Comparison of ENCODE assay signal across 8 cellular contexts in genomic region chr9:132381966-132382541, GRCh38. TPM values are rescaled to one million over a fixed set of nuclear protein-coding genes. Genes with fewer than 3 reads are reported as not detected.
DNase-seq lines count a peak whose midpoint lies in the region; ATAC-seq and TF ChIP-seq lines count a peak whose summit lies in the region.
"Had no signal": no experiment of that assay in that cellular context is flagged by ENCODE, and none has a peak within 500 bp of the region (broad histone marks: within the 10 kb centered on the region; RNA-seq: fewer than 3 reads in every experiment).

No MANE protein-coding gene starts in this region.

- no peak for TF ChIP-seq CTCF in MCF 10A (IDR thresholded peaks at IDR 0.05; ENCODE audit: unreplicated experiment)

- H3K4me3 ChIP-seq in naive thymus-derived CD4-positive, alpha-beta T cell (ENCODE audit: low read length) = no peak overlapping the region

- intact Hi-C loops in naive thymus-derived CD4-positive, alpha-beta T cell (cut with micrococcal nuclease) = no loop called here
- intact Hi-C loops in MCF 10A (cut with micrococcal nuclease) = no loop called here

- H3K27me3 Mint-ChIP-seq in naive thymus-derived CD4-positive, alpha-beta T cell = no peaks in the 10 kb centered on the region
- no peaks in the 10 kb centered on the region for H3K27me3 Mint-ChIP-seq in MCF 10A (ENCODE audit: insufficient read depth, unreplicated experiment)

- H3K36me3 ChIP-seq in naive thymus-derived CD4-positive, alpha-beta T cell (ENCODE audit: control insufficient read depth in 2 of 3, insufficient read depth in 3 of 3, low read length in 3 of 3) = peaks cover 19 to 77% (median 24%) of the 10 kb centered on the region in 3 experiments

- no peaks in the 10 kb centered on the region for H3K27me3 ChIP-seq in naive thymus-derived CD4-positive, alpha-beta T cell (ENCODE audit: control insufficient read depth in 2 of 2, insufficient read depth in 2 of 2, low read length in 2 of 2)

- H3K36me3 Mint-ChIP-seq in naive thymus-derived CD4-positive, alpha-beta T cell = peaks cover 5 to 37% (median 22%) of the 10 kb centered on the region in 5 donors
- peaks cover 57% of the 10 kb centered on the region for H3K36me3 Mint-ChIP-seq in MCF 10A (ENCODE audit: insufficient read depth, unreplicated experiment)

- peak overlapping the region in 7 of 9 donors; percentile 4 to 79 (median 45) for H3K27ac Mint-ChIP-seq in naive thymus-derived CD4-positive, alpha-beta T cell
- no peak overlapping the region for H3K27ac Mint-ChIP-seq in MCF 10A (ENCODE audit: low read depth, unreplicated experiment)

- H3K27ac ChIP-seq in naive thymus-derived CD4-positive, alpha-beta T cell (ENCODE audit: low read depth, low read length) = peak overlapping the region; percentile 16

- H3K4me3 Mint-ChIP-seq in naive thymus-derived CD4-positive, alpha-beta T cell = peak overlapping the region in 1 of 10 donors; percentile 26
- H3K4me3 Mint-ChIP-seq in MCF 10A (ENCODE audit: unreplicated experiment) = no peak overlapping the region

- ATAC-seq in GM18907 (IDR thresholded peaks at IDR 0.05; ENCODE audit: unreplicated experiment) = peak; percentile 60
- peak; percentile 57 for ATAC-seq in HG02623 (IDR thresholded peaks at IDR 0.05; ENCODE audit: unreplicated experiment)
- peak; percentile 64 for ATAC-seq in naive thymus-derived CD4-positive, alpha-beta T cell

- DNase-seq in NAMALWA (ENCODE audit: low spot score) (peak; percentile 90), MCF 10A (ENCODE audit: unreplicated experiment) (no peak), glomerular visceral epithelial cell (ENCODE audit: extremely low spot score) (no peak), ecto neural progenitor cell (ENCODE audit: low spot score) (no peak)
- DNase-seq in naive thymus-derived CD4-positive, alpha-beta T cell = no peak
- DNase-seq: stimulated activated CD4-positive, alpha-beta T cell treated with anti-CD3 and anti-CD28 coated beads, Interleukin-4, amount 100 ng/mL, for 1 hour had no signal

- no peaks in the 10 kb centered on the region for H3K9me3 Mint-ChIP-seq in naive thymus-derived CD4-positive, alpha-beta T cell
- H3K9me3 Mint-ChIP-seq in MCF 10A (ENCODE audit: unreplicated experiment) = no peaks in the 10 kb centered on the region

- no peaks in the 10 kb centered on the region for H3K9me3 ChIP-seq in naive thymus-derived CD4-positive, alpha-beta T cell (ENCODE audit: control insufficient read depth in 2 of 3, low read length in 3 of 3)

- POLR2A ChIA-PET in naive thymus-derived CD4-positive, alpha-beta T cell (lab: Charles Lee) = no interaction called here
- POLR2A ChIA-PET in MCF 10A (lab: Yijun Ruan, JAX) = no interaction called here

- H3K4me1 Mint-ChIP-seq in naive thymus-derived CD4-positive, alpha-beta T cell = peaks cover 6 to 30% (median 24%) of the 10 kb centered on the region in 7 donors
- H3K4me1 Mint-ChIP-seq in MCF 10A (ENCODE audit: insufficient read depth, unreplicated experiment) = no peaks in the 10 kb centered on the region

- CTCF ChIA-PET in naive thymus-derived CD4-positive, alpha-beta T cell (lab: Charles Lee) = no interaction called here
- CTCF ChIA-PET in MCF 10A (lab: Yijun Ruan, JAX) = no interaction called here

- no TSS peak for BruUV-seq in MCF 10A (replicated peaks; lab: Mats Ljungman, UMichigan)

- no peaks in the 10 kb centered on the region for H3K4me1 ChIP-seq in naive thymus-derived CD4-positive, alpha-beta T cell (ENCODE audit: control insufficient read depth in 2 of 2, insufficient read depth in 2 of 2, low read length in 2 of 2)

RNA-seq across cellular contexts. Expression of gene TTF1, which starts 24.6 kb away (rescaled TPM):
- 10 to 100 TPM; 10.6 to 26.0 (median 20.1) TPM for total RNA-seq in naive thymus-derived CD4-positive, alpha-beta T cell
- polyA plus RNA-seq in naive thymus-derived CD4-positive, alpha-beta T cell = 1 to 10 TPM; 6.3 to 9.8 TPM
- total RNA-seq in MCF 10A (2022) = 9.7 and 10.6 TPM in 2 replicates

RNA-seq across cellular contexts. Expression of gene SETX, which starts 27.3 kb away (rescaled TPM):
- total RNA-seq in naive thymus-derived CD4-positive, alpha-beta T cell = 10 to 100 TPM; 52.0 to 83.2 (median 70.2) TPM
- polyA plus RNA-seq in naive thymus-derived CD4-positive, alpha-beta T cell = 10 to 100 TPM; 29.0 to 32.0 TPM
- total RNA-seq in MCF 10A (2022) = 41.1 and 44.6 TPM in 2 replicates

RNA-seq across cellular contexts. Expression of gene CFAP77, which starts 28.0 kb away (rescaled TPM):
- total RNA-seq in naive thymus-derived CD4-positive, alpha-beta T cell = not detected
- polyA plus RNA-seq in naive thymus-derived CD4-positive, alpha-beta T cell = not detected
- not detected in 2 replicates for total RNA-seq in MCF 10A (2022)
